ENCODE assay signal across 1 cellular context in genomic region chr15:41416742-41417417, GRCh38.
A peak's percentile ranks its signal among the peaks of the same experiment; 100 is the strongest.
TF ChIP-seq lines count a peak whose summit lies in the region.

Gene RTF1, plus strand, starts transcription at chr15:41417095. Its CDS starts 21 bp downstream, at chr15:41417116.

TF ChIP-seq in GM12878, 131 proteins besides CTCF, POLR2A, EP300 and RAD21 (continued from another document and continues in another):
- TF ChIP-seq USF1 (IDR thresholded peaks at IDR 0.05; ENCODE audit: borderline replicate concordance, extremely low read length, insufficient read depth, low read depth, low read length) (no peak), CBX5 (IDR thresholded peaks at IDR 0.05; ENCODE audit: low read depth) (no peak), WRNIP1 (IDR thresholded peaks at IDR 0.05; ENCODE audit: borderline replicate concordance, low read depth, low read length) (no peak), IRF3 (IDR thresholded peaks at IDR 0.05) (no peak), SMARCA5 (IDR thresholded peaks at IDR 0.05) (peak; percentile 38; the same call in 1 of the 2 replicates), REST (IDR thresholded peaks at IDR 0.05; ENCODE audit: low read depth, low read length) (no peak), ZZZ3 (IDR thresholded peaks at IDR 0.05; ENCODE audit: control insufficient read depth, insufficient read length, low read depth) (no peak), ZNF217 (IDR thresholded peaks at IDR 0.05) (no peak), JUND (IDR thresholded peaks at IDR 0.05; ENCODE audit: low read depth, low read length) (no peak), EZH2 (IDR thresholded peaks at IDR 0.05; ENCODE audit: borderline replicate concordance, control insufficient read depth, low read depth, low read length) (no peak), POLR2AphosphoS5 (IDR thresholded peaks at IDR 0.05; ENCODE audit: low read length) (peak; percentile 79), CBFB (IDR thresholded peaks at IDR 0.05; ENCODE audit: low read depth) (no peak), ZNF592 (IDR thresholded peaks at IDR 0.05) (no peak), ZNF622 (IDR thresholded peaks at IDR 0.05) (no peak), MYB (IDR thresholded peaks at IDR 0.05; ENCODE audit: borderline replicate concordance, low read depth, low read length) (no peak), RBBP5 (conservative IDR thresholded peaks at IDR 0.05) (no peak), SMAD5 (IDR thresholded peaks at IDR 0.05; ENCODE audit: low read depth) (no peak), TCF3 (IDR thresholded peaks at IDR 0.05; ENCODE audit: borderline replicate concordance, insufficient read depth, low read depth, low read length) (no peak), SKIL (IDR thresholded peaks at IDR 0.05; ENCODE audit: low read depth, poor library complexity, severe bottlenecking) (no peak), ETV6 (conservative IDR thresholded peaks at IDR 0.05 in 1 of 2, IDR thresholded peaks at IDR 0.05 in 1 of 2; ENCODE audit: borderline replicate concordance in 1 of 2, low read depth in 1 of 2) (no peak), RFX5 (IDR thresholded peaks at IDR 0.05; ENCODE audit: low read depth, low read length) (no peak), ASH2L (IDR thresholded peaks at IDR 0.05; ENCODE audit: borderline replicate concordance, low read depth) (no peak), SIN3A (IDR thresholded peaks at IDR 0.05; ENCODE audit: low read depth, low read length) (peak; percentile 81), STAT3 (IDR thresholded peaks at IDR 0.05; ENCODE audit: low read depth, low read length) (no peak), ZBTB33 (IDR thresholded peaks at IDR 0.05) (no peak), YBX1 (IDR thresholded peaks at IDR 0.05) (no peak), NR2C1 (IDR thresholded peaks at IDR 0.05) (0 out of 2 replicates have a peak, but pooled peaks have one; percentile 9), BHLHE40 (IDR thresholded peaks at IDR 0.05; ENCODE audit: borderline replicate concordance in 1 of 2, low read depth in 2 of 2, low read length in 1 of 2) (peak; percentile 64 to 84; a peak in 2 of 4 replicates), BMI1 (IDR thresholded peaks at IDR 0.05; ENCODE audit: borderline replicate concordance) (no peak), PKNOX1 (IDR thresholded peaks at IDR 0.05) (0 out of 2 replicates have a peak, but pooled peaks have one; percentile 13), CEBPZ (IDR thresholded peaks at IDR 0.05; ENCODE audit: low read depth, low read length) (no peak), PAX5 (IDR thresholded peaks at IDR 0.05; ENCODE audit: borderline replicate concordance, low read depth, low read length) (no peak), ZNF24 (IDR thresholded peaks at IDR 0.05) (no peak), RUNX3 (IDR thresholded peaks at IDR 0.05; ENCODE audit: low read length) (no peak), MLLT1 (IDR thresholded peaks at IDR 0.05) (no peak)
